9 cellular contexts compared by ENCODE assay signal in the genomic region with DNA sequence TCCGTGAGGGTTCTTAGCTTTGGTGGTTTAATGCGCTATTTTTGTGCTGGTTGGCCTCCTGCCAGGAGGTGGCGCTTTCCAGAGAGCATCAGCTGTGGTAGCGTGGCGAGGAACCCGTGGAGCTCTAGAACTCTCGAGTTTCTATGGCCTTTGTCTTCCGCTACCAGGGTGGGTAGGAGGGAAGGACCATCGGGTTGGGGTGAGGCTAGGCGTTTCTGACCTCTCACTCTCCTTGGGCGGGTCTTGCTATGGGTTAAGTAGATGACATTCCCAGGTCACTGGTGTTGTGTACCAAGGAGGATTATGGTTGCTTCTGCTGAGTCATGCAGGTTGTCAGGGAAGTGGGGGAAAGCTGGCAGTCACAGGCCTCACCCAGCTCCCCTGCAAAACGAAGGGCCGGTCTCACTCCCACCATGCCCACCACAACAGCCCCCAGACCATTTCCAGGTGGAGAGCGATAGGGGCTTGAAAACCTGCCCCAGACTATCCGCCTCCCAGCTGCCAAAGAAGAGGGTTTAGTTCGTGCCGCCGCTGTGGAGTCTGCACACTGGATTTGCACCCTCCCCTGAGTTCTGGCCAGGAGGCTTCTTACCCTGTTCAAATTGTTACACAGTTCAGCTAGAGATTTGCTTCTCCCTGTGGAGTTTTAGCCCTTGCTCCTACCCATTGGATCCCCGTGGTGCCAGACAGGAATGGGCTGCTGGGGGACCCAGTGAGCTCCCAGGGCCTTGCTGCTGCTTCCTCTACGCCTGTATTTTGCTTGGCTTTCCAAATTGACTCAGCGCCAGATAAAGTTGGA. TPM values are rescaled to one million over a fixed set of nuclear protein-coding genes. Genes with fewer than 3 reads are reported as not detected.
DNase-seq lines count a peak whose midpoint lies in the region; ATAC-seq, FAIRE-seq and TF ChIP-seq lines count a peak whose summit lies in the region.
"Had no signal": no experiment of that assay in that cellular context is flagged by ENCODE, and none has a peak within 500 bp of the region (broad histone marks: within the 10 kb centered on the region; RNA-seq: fewer than 3 reads in every experiment).

No MANE protein-coding gene starts in this region.

- no peak overlapping the region for H3K23ac ChIP-seq in H1 (ENCODE audit: insufficient read length)

- no peaks in the 10 kb centered on the region for H3F3A ChIP-seq in GM23338 (replicated peaks; ENCODE audit: low read depth)

- no peaks in the 10 kb centered on the region for H3K9me2 ChIP-seq in GM23338 (ENCODE audit: insufficient read depth)

- peak overlapping the region; percentile 83; the same call in 1 of the 2 replicates for H2AFZ ChIP-seq in GM23338
- peak overlapping the region; percentile 73 for H2AFZ ChIP-seq in H1 (ENCODE audit: low read length)

- peak overlapping the region; percentile 9 for H4K5ac ChIP-seq in H1 (ENCODE audit: insufficient read length, low read depth, low read length)

- H3K23me2 ChIP-seq in H1 (ENCODE audit: low read depth, low read length) = no peaks in the 10 kb centered on the region

- TF ChIP-seq POLR2A in H1 (IDR thresholded peaks at IDR 0.05; ENCODE audit: control extremely low read depth in 1 of 2, low read depth in 2 of 2, low read length in 2 of 2) = peak in 1 of 2 experiments; percentile 38; a peak in 1 of 3 replicates

- no peaks in the 10 kb centered on the region; the same call in 1 of the 2 replicates for H3K36me3 ChIP-seq in GM23338 (ENCODE audit: insufficient read depth)
- H3K36me3 ChIP-seq in H1 (ENCODE audit: control insufficient read depth in 2 of 4, insufficient read depth in 4 of 4, low read length in 3 of 4) = peaks cover 0 to 5% (median 0%) of the 10 kb centered on the region in 4 experiments; a peak in 4 of 8 replicates

- H3K27me3 ChIP-seq in GM23338 (ENCODE audit: insufficient read depth) (no peaks in the 10 kb centered on the region), H1 (replicated peaks in 1 of 4; ENCODE audit: control insufficient read depth in 3 of 4, extremely low read depth in 1 of 4, insufficient read depth in 3 of 4, low read length in 3 of 4) (no peaks in the 10 kb centered on the region)

- H2BK120ac ChIP-seq in H1 (replicated peaks; ENCODE audit: low read depth, low read length) = no peak overlapping the region

- TF ChIP-seq CTCF in GM23338 (conservative IDR thresholded peaks at IDR 0.05; ENCODE audit: low read depth in 2 of 2) (peak; percentile 76 to 78), H1 (IDR thresholded peaks at IDR 0.05; ENCODE audit: control extremely low read depth in 1 of 3, insufficient read depth in 1 of 3, low read depth in 1 of 3, low read length in 3 of 3) (peak; percentile 50 to 69 (median 61))

- no peak overlapping the region for H3K14ac ChIP-seq in H1 (ENCODE audit: insufficient read length)

- peaks cover 9% of the 10 kb centered on the region for H3K4me1 Mint-ChIP-seq in GM23338

- TF ChIP-seq RAD21 in H1 (IDR thresholded peaks at IDR 0.05 in 1 of 2, conservative IDR thresholded peaks at IDR 0.05 in 1 of 2; ENCODE audit: low read depth in 2 of 2, low read length in 2 of 2) = peak in 1 of 2 experiments; percentile 22; a peak in 2 of 4 replicates

- 0 out of 2 replicates have a peak, but pooled peaks cover 5% of the 10 kb centered on the region for H3K79me2 ChIP-seq in GM23338 (replicated peaks; ENCODE audit: insufficient read depth)
- no peaks in the 10 kb centered on the region; a peak in 1 of 4 replicates for H3K79me2 ChIP-seq in H1 (ENCODE audit: control insufficient read depth in 1 of 2, insufficient read depth in 2 of 2, low read length in 2 of 2)

- FAIRE-seq in H1 (lab: Jason Lieb, UNC) = no peak

- peak overlapping the region; percentile 93 for H3K27ac Mint-ChIP-seq in GM23338

- peak overlapping the region in 1 of 4 experiments; percentile 41; a peak in 2 of 7 replicates for H3K9ac ChIP-seq in H1 (replicated peaks in 1 of 4; ENCODE audit: extremely low read depth in 1 of 4, low read depth in 3 of 4, low read length in 3 of 4)

- H3K4me1 ChIP-seq in GM23338 (ENCODE audit: insufficient read depth) = no peaks in the 10 kb centered on the region
- no peaks in the 10 kb centered on the region; a peak in 2 of 7 replicates for H3K4me1 ChIP-seq in H1 (replicated peaks in 1 of 4; ENCODE audit: control insufficient read depth in 3 of 4, insufficient read depth in 4 of 4, low read length in 3 of 4)

- 63% methylated on average over 21 of the region's 21 CpGs; no CpG with 5 or more reads in 1 of the 2 experiments for WGBS in H1 (ENCODE audit: extremely low coverage in 1 of 2, insufficient coverage in 1 of 2, insufficient read length in 1 of 2, insufficient replicate concordance in 2 of 2, low coverage in 1 of 2, low lambda C conversion rate in 2 of 2, missing lambda C conversion rate in 1 of 2), 2 experiments

- 0 out of 2 replicates have a peak overlapping the region, but pooled peaks have one; percentile 20 for H3K4me3 ChIP-seq in GM23338
- peak overlapping the region in 2 of 4 experiments; percentile 16 to 52; a peak in 4 of 8 replicates for H3K4me3 ChIP-seq in H1 (ENCODE audit: extremely low read depth in 1 of 4, insufficient read depth in 2 of 4, low read depth in 3 of 4, low read length in 4 of 4)

- H3K18ac ChIP-seq in H1 (ENCODE audit: extremely low read depth, low read length) = peak overlapping the region; percentile 71; the same call in 1 of the 2 replicates

- H3K4me3 Mint-ChIP-seq in GM23338 = peak overlapping the region; percentile 71

- H4K20me1 ChIP-seq in GM23338 (replicated peaks; ENCODE audit: insufficient read depth) (no peaks in the 10 kb centered on the region), H1 (replicated peaks in 1 of 2; ENCODE audit: control insufficient read depth in 1 of 2, insufficient read depth in 2 of 2, low read length in 2 of 2) (no peaks in the 10 kb centered on the region)

- H3K27ac ChIP-seq in GM23338 (ENCODE audit: low read depth) (no peak overlapping the region; the same call in 1 of the 2 replicates), H1 (ENCODE audit: low read depth, low read length) (no peak overlapping the region)

- H4K8ac ChIP-seq in H1 (ENCODE audit: extremely low read depth, insufficient read depth, low read length) = peak overlapping the region; percentile 85; the same call in 1 of the 2 replicates

- POLR2A ChIA-PET in H1 (lab: Charles Lee; ENCODE audit: partially characterized antibody) = interaction anchor here (0.7 to 1.3 kb wide), 9 partner anchors 14 to 209 kb away, joined by 3 to 5 read pairs (median 4); partner anchors contain the start of genes RNFT2 and SPRING1

- no peak overlapping the region for H4K91ac ChIP-seq in H1 (replicated peaks; ENCODE audit: insufficient read length, low read length)

- no peak overlapping the region for H2AK5ac ChIP-seq in H1 (ENCODE audit: low read depth, low read length)

- H3K9me3 Mint-ChIP-seq in GM23338 = no peaks in the 10 kb centered on the region

- CTCF ChIA-PET in H1 (lab: Charles Lee; ENCODE audit: partially characterized antibody) = interaction anchor here (0.5 to 4.1 kb wide), 30 partner anchors 10 to 653 kb away, joined by 3 to 26 read pairs (median 4); no protein-coding TSS in a partner anchor

- H3K4ac ChIP-seq in H1 (replicated peaks; ENCODE audit: insufficient read length, low read depth, low read length) = no peak overlapping the region

- peaks cover 2% of the 10 kb centered on the region for H3K27me3 Mint-ChIP-seq in GM23338 (ENCODE audit: insufficient read depth, low read depth, poor library complexity)

- peak; percentile 80 for DNase-seq in GM23338 (ENCODE audit: low spot score)
- peak; percentile 64 for DNase-seq in UCSD-AML1 (lab: John Stamatoyannopoulos, UW; ENCODE audit: unreplicated experiment)
- peak in 1 of 2 experiments; percentile 85 for DNase-seq in H1 (ENCODE audit: low read depth in 1 of 2, low spot score in 2 of 2)
- peak; percentile 16 for DNase-seq in stimulated activated CD4-positive, alpha-beta T cell treated with anti-CD3 and anti-CD28 coated beads, Interleukin-12 subunit alpha, Interleukin-12 subunit beta, amount 100 ng/mL, for 4 hours
- DNase-seq in NK-92 (lab: John Stamatoyannopoulos, UW; ENCODE audit: unreplicated experiment) = no peak
- no peak for DNase-seq in KG1 (lab: John Stamatoyannopoulos, UW)
- DNase-seq: NCI-H1092 had no signal

- H3K56ac ChIP-seq in H1 (replicated peaks; ENCODE audit: insufficient read length, low read depth, low read length) = peak overlapping the region; percentile 16

- H3K9me3 ChIP-seq in H1 (ENCODE audit: insufficient read depth in 2 of 2, low read depth in 1 of 2, low read length in 1 of 2) = no peaks in the 10 kb centered on the region

- peak; percentile 97 for ATAC-seq in GM23338
- ATAC-seq in GM19328 (IDR thresholded peaks at IDR 0.05; ENCODE audit: unreplicated experiment) = no peak
- no peak for ATAC-seq in HG02840 (IDR thresholded peaks at IDR 0.05; ENCODE audit: low FRiP score, unreplicated experiment)

- H3K4me2 ChIP-seq in GM23338 (no peak overlapping the region; the same call in 1 of the 2 replicates), H1 (ENCODE audit: insufficient read depth in 1 of 2, low read depth in 2 of 2, low read length in 2 of 2) (peak overlapping the region; percentile 35 to 39)

- H2BK5ac ChIP-seq in H1 (ENCODE audit: low read depth, low read length) = peak overlapping the region; percentile 35; the same call in 1 of the 2 replicates

- H2BK12ac ChIP-seq in H1 (ENCODE audit: low read depth, low read length) = peak overlapping the region; percentile 60; the same call in 1 of the 2 replicates

- H3K36me3 Mint-ChIP-seq in GM23338 (ENCODE audit: low read depth) = peaks cover 50% of the 10 kb centered on the region

- H3K79me1 ChIP-seq in H1 (ENCODE audit: low read depth, low read length) = peaks cover 3% of the 10 kb centered on the region; the same call in 1 of the 2 replicates

- no peak for TF ChIP-seq EP300 in H1 (IDR thresholded peaks at IDR 0.05; ENCODE audit: borderline replicate concordance in 1 of 2, low read depth in 2 of 2, low read length in 2 of 2)

- H2BK15ac ChIP-seq in H1 (ENCODE audit: low read length) = no peak overlapping the region

- no peak overlapping the region for H2BK20ac ChIP-seq in H1 (ENCODE audit: low read length)

RNA-seq across cellular contexts. Expression of gene RNFT2, which starts 21.9 kb away (rescaled TPM):
- 19.7 and 22.9 TPM in 2 replicates for total RNA-seq in GM23338 (2014; rRNA removed; shearing (Covaris generic))
- 19.3 and 21.5 TPM in 2 replicates for polyA plus RNA-seq in GM23338 (2016; fragmentation: Nextera tagmentation; extraction: Ambion mirVana)
- 32.0 and 33.1 TPM in 2 replicates for total RNA-seq in H1 (2021; fragmentation: NEBNext Ultra II Directional; extraction: Animal tissue kit (Norgen Biotek cat#: 25700))
- 12.7 and 14.2 TPM in 2 replicates for polyA plus RNA-seq in H1 (2011; rRNA removed)
- polyA plus RNA-seq in H1 (2011; cell fraction: cytosol; rRNA removed) = 11.8 TPM
- polyA plus RNA-seq in H1 (2011; cell fraction: nucleus; rRNA removed) = 19.3 TPM
- 12.0 to 17.0 TPM (median 16.3 TPM) in 4 replicates for polyA plus RNA-seq in H1 (2012, experiment 1 of 2)
- 9.3 TPM for polyA plus RNA-seq in H1 (2012, experiment 2 of 2)
- 20.4 TPM for polyA plus RNA-seq in H1 (2013, experiment 1 of 2)
- 23.9 TPM for polyA plus RNA-seq in H1 (2013, experiment 2 of 2)
- 43.1 and 51.7 TPM in 2 replicates for polyA minus RNA-seq in H1 (2011; rRNA and poly(A)+ RNA removed)
- polyA minus RNA-seq in H1 (2011; cell fraction: cytosol; rRNA and poly(A)+ RNA removed) = 20.1 TPM
- 31.8 TPM for polyA minus RNA-seq in H1 (2011; cell fraction: nucleus; rRNA and poly(A)+ RNA removed)

RNA-seq across cellular contexts. Expression of gene SPRING1, which starts 22.1 kb away (rescaled TPM):
- total RNA-seq in GM23338 (2014; rRNA removed; shearing (Covaris generic)) = 51.3 and 57.1 TPM in 2 replicates
- polyA plus RNA-seq in GM23338 (2016; fragmentation: Nextera tagmentation; extraction: Ambion mirVana) (6.6 and 8.2 TPM in 2 replicates), H1 (2011; rRNA removed) (14.3 and 17.2 TPM in 2 replicates)
- total RNA-seq in H1 (2021; fragmentation: NEBNext Ultra II Directional; extraction: Animal tissue kit (Norgen Biotek cat#: 25700)) = 46.5 and 50.2 TPM in 2 replicates
- 18.3 TPM for polyA plus RNA-seq in H1 (2011; cell fraction: cytosol; rRNA removed)
- polyA plus RNA-seq in H1 (2011; cell fraction: nucleus; rRNA removed) = 14.6 TPM
- polyA plus RNA-seq in H1 (2012, experiment 1 of 2) = 18.5 to 23.3 TPM (median 20.4 TPM) in 4 replicates
- 8.8 TPM for polyA plus RNA-seq in H1 (2012, experiment 2 of 2)
- polyA plus RNA-seq in H1 (2013, experiment 1 of 2) = 16.6 TPM
- polyA plus RNA-seq in H1 (2013, experiment 2 of 2) = 19.0 TPM
- 25.6 and 31.6 TPM in 2 replicates for polyA minus RNA-seq in H1 (2011; rRNA and poly(A)+ RNA removed)
- polyA minus RNA-seq in H1 (2011; cell fraction: cytosol; rRNA and poly(A)+ RNA removed) = 25.5 TPM
- polyA minus RNA-seq in H1 (2011; cell fraction: nucleus; rRNA and poly(A)+ RNA removed) = 11.8 TPM

Comparison
In these comparisons a context has a peak if more than half of its experiments do, and no peak if none do; other contexts are left out.
1. DNase-seq: peak in GM23338 (single experiment), UCSD-AML1 (single experiment) and stimulated activated CD4-positive, alpha-beta T cell treated with anti-CD3 and anti-CD28 coated beads, Interleukin-12 subunit alpha, Interleukin-12 subunit beta, amount 100 ng/mL, for 4 hours (single experiment); none in NK-92 (single experiment) and KG1 (single experiment).